Comparison of ENCODE assay signal across 1 cellular context in genomic region chr1:218302155-218302554, GRCh38.
TF ChIP-seq lines count a peak whose summit lies in the region.

No MANE protein-coding gene starts in this region.

TF ChIP-seq in GM23338, 12 proteins besides CTCF, POLR2A, EP300 and RAD21 (continued from another document):
- TF ChIP-seq, protein P1, sequence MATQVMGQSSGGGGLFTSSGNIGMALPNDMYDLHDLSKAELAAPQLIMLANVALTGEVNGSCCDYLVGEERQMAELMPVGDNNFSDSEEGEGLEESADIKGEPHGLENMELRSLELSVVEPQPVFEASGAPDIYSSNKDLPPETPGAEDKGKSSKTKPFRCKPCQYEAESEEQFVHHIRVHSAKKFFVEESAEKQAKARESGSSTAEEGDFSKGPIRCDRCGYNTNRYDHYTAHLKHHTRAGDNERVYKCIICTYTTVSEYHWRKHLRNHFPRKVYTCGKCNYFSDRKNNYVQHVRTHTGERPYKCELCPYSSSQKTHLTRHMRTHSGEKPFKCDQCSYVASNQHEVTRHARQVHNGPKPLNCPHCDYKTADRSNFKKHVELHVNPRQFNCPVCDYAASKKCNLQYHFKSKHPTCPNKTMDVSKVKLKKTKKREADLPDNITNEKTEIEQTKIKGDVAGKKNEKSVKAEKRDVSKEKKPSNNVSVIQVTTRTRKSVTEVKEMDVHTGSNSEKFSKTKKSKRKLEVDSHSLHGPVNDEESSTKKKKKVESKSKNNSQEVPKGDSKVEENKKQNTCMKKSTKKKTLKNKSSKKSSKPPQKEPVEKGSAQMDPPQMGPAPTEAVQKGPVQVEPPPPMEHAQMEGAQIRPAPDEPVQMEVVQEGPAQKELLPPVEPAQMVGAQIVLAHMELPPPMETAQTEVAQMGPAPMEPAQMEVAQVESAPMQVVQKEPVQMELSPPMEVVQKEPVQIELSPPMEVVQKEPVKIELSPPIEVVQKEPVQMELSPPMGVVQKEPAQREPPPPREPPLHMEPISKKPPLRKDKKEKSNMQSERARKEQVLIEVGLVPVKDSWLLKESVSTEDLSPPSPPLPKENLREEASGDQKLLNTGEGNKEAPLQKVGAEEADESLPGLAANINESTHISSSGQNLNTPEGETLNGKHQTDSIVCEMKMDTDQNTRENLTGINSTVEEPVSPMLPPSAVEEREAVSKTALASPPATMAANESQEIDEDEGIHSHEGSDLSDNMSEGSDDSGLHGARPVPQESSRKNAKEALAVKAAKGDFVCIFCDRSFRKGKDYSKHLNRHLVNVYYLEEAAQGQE (IDR thresholded peaks at IDR 0.05; ENCODE audit: unreplicated experiment), result no peak
- TF ChIP-seq STAT1 (IDR thresholded peaks at IDR 0.05; ENCODE audit: unreplicated experiment) (no peak), ETS1 (IDR thresholded peaks at IDR 0.05) (no peak)
